19 cellular contexts compared by ENCODE assay signal in genomic region chr9:82957526-82958379, GRCh38.
A peak's percentile ranks its signal among the peaks of the same experiment; 100 is the strongest.
DNase-seq lines count a peak whose midpoint lies in the region; FAIRE-seq and TF ChIP-seq lines count a peak whose summit lies in the region.
"Had no signal": no experiment of that assay in that cellular context is flagged by ENCODE, and none has a peak within 500 bp of the region (broad histone marks: within the 10 kb centered on the region; RNA-seq: fewer than 3 reads in every experiment).

No MANE protein-coding gene starts in this region.

- no peak overlapping the region for H3K27ac ChIP-seq in endodermal cell (ENCODE audit: low read depth, low read length)
- H3K27ac ChIP-seq in small intestine (ENCODE audit: low read depth in 1 of 2, low read length in 1 of 2): no peak overlapping the region
- H3K27ac ChIP-seq: 22Rv1, SJSA1 had no signal

- H3K9me3 ChIP-seq in endodermal cell (ENCODE audit: control insufficient read depth, low read length): no peaks in the 10 kb centered on the region
- H3K9me3 ChIP-seq in small intestine (ENCODE audit: control insufficient read depth, low read depth): no peaks in the 10 kb centered on the region
- H3K9me3 ChIP-seq: MG63, SJSA1 had no signal

- H3K4me1 ChIP-seq in endodermal cell (ENCODE audit: control insufficient read depth, insufficient read depth, low read length): no peaks in the 10 kb centered on the region
- no peaks in the 10 kb centered on the region for H3K4me1 ChIP-seq in small intestine (ENCODE audit: control insufficient read depth in 2 of 2, insufficient read depth in 1 of 2, low read depth in 1 of 2, low read length in 1 of 2)
- H3K4me1 ChIP-seq: SJSA1 had no signal

- no peak overlapping the region for H3K4me3 Mint-ChIP-seq in endodermal cell
- H3K4me3 Mint-ChIP-seq: CD4-positive, CD25-positive, alpha-beta regulatory T cell; natural killer cell; type B pancreatic cell had no signal

- H3K36me3 ChIP-seq in endodermal cell (ENCODE audit: control insufficient read depth, insufficient read depth, low read length): no peaks in the 10 kb centered on the region
- H3K36me3 ChIP-seq in small intestine (ENCODE audit: control insufficient read depth in 2 of 2, insufficient read depth in 2 of 2, low read length in 2 of 2): no peaks in the 10 kb centered on the region
- H3K36me3 ChIP-seq: MG63, SJSA1 had no signal

- H3K27me3 Mint-ChIP-seq in endodermal cell (ENCODE audit: insufficient read depth): peaks cover 9% of the 10 kb centered on the region
- H3K27me3 Mint-ChIP-seq: CD4-positive, CD25-positive, alpha-beta regulatory T cell had no signal

- no peak overlapping the region for H3K9ac ChIP-seq in endodermal cell (ENCODE audit: extremely low read depth, low read length, poor library complexity, severe bottlenecking)

- no peaks in the 10 kb centered on the region for H3K9me3 Mint-ChIP-seq in endodermal cell
- H3K9me3 Mint-ChIP-seq: natural killer cell had no signal

- no peaks in the 10 kb centered on the region for H3K36me3 Mint-ChIP-seq in endodermal cell (ENCODE audit: low read depth)
- H3K36me3 Mint-ChIP-seq: CD4-positive, CD25-positive, alpha-beta regulatory T cell; natural killer cell; type B pancreatic cell had no signal

- peaks cover 1% of the 10 kb centered on the region for H3K4me1 Mint-ChIP-seq in endodermal cell
- H3K4me1 Mint-ChIP-seq: CD4-positive, CD25-positive, alpha-beta regulatory T cell; natural killer cell had no signal

- DNase-seq in DMS 273 (lab: John Stamatoyannopoulos, UW; ENCODE audit: unreplicated experiment) (peak; percentile 30), DMS 273 treated with DMSO at 0.1 percent for 48 hours (lab: John Stamatoyannopoulos, UW) (no peak), NCI-H2227 (lab: John Stamatoyannopoulos, UW; ENCODE audit: unreplicated experiment) (peak; percentile 8), cerebellum (ENCODE audit: low spot score) (peak; percentile 6), retinal pigment epithelial cell (ENCODE audit: low read depth) (peak; percentile 60), endodermal cell (no peak), small intestine (no peak), GM10266 (ENCODE audit: extremely low spot score) (no peak)
- DNase-seq: activated CD4-positive, alpha-beta T cell treated with anti-CD3 and anti-CD28 coated beads for 4 hours; activated naive CD4-positive, alpha-beta T cell treated with Interleukin-2 at 50 U/mL for 16 hours; CD4-positive, CD25-positive, alpha-beta regulatory T cell; HCEC 1CT; MG63; natural killer cell; stimulated activated naive CD8-positive, alpha-beta T cell treated with anti-CD3 and anti-CD28 coated beads, Interleukin-15, Interleukin-2, amounts not matched to agents 100 U/mL and 50 U/mL, for 24 hours had no signal

- 92 to 100% methylated on average over 3 to 7 of the region's 7 CpGs for WGBS in endodermal cell (ENCODE audit: insufficient coverage in 1 of 2, insufficient read length in 1 of 2), 2 experiments
- WGBS in small intestine, 3 donors: 74 to 78% (median 78%) methylated on average over 7 of the region's 7 CpGs

- H3K27ac Mint-ChIP-seq in endodermal cell: no peak overlapping the region
- H3K27ac Mint-ChIP-seq: CD4-positive, CD25-positive, alpha-beta regulatory T cell; natural killer cell; type B pancreatic cell had no signal

- FAIRE-seq in small intestine (lab: Jason Lieb, UNC): no peak
- FAIRE-seq: GM12891 had no signal

- H3K27me3 ChIP-seq in endodermal cell (ENCODE audit: control insufficient read depth, insufficient read depth, low read length, poor library complexity, severe bottlenecking) (no peaks in the 10 kb centered on the region), small intestine (ENCODE audit: control insufficient read depth in 2 of 2, insufficient read depth in 2 of 2, low read length in 2 of 2) (no peaks in the 10 kb centered on the region)
- H3K27me3 ChIP-seq: MG63, SJSA1 had no signal

- H3K4me3 ChIP-seq in retinal pigment epithelial cell (ENCODE audit: low read length) (no peak overlapping the region), endodermal cell (ENCODE audit: low read length) (no peak overlapping the region), small intestine (ENCODE audit: low read depth in 1 of 2, low read length in 2 of 2) (no peak overlapping the region)
- H3K4me3 ChIP-seq: MG63, SJSA1 had no signal

- TF ChIP-seq CTCF in retinal pigment epithelial cell (conservative IDR thresholded peaks at IDR 0.05; ENCODE audit: low read depth, low read length): no peak
- TF ChIP-seq CTCF in endodermal cell (conservative IDR thresholded peaks at IDR 0.05): no peak
- no peak for TF ChIP-seq CTCF in GM10266 (IDR thresholded peaks at IDR 0.05; ENCODE audit: control insufficient read depth, insufficient read depth, low read depth, missing control alignments)

Comparison
In these comparisons a context has a peak if more than half of its experiments do, and no peak if none do; other contexts are left out.
1. DNase-seq: peak in DMS 273 (single experiment), NCI-H2227 (single experiment), cerebellum (single experiment) and retinal pigment epithelial cell (single experiment); none in DMS 273 treated with DMSO at 0.1 percent for 48 hours (single experiment), endodermal cell (single experiment), small intestine (single experiment) and GM10266 (single experiment).